ENCODE assay signal across 8 cellular contexts in genomic region chr7:30026229-30027064, GRCh38. TPM values are rescaled to one million over a fixed set of nuclear protein-coding genes. Genes with fewer than 3 reads are reported as not detected.
DNase-seq lines count a peak whose midpoint lies in the region; ATAC-seq and TF ChIP-seq lines count a peak whose summit lies in the region.

Gene FKBP14, minus strand, starts transcription at chr7:30026702. Its CDS starts 194 bp downstream, at chr7:30026508.

- no peaks in the 10 kb centered on the region for H3K27me3 ChIP-seq in left lung

- no peaks in the 10 kb centered on the region for H3K9me3 ChIP-seq in left lung

- no peaks in the 10 kb centered on the region for H3K36me3 ChIP-seq in left lung

- peaks cover 16 to 45% of the 10 kb centered on the region in 2 donors for H3K4me1 ChIP-seq in left lung

- intact Hi-C loops in left lung (cut with DNase I) = no loop called here

- TF ChIP-seq CTCF in C4-2B (conservative IDR thresholded peaks at IDR 0.05) = no peak
- peak in 1 of 2 donors; percentile 17 for TF ChIP-seq CTCF in left lung (IDR thresholded peaks at IDR 0.05)

- ATAC-seq in GM19351 (IDR thresholded peaks at IDR 0.05; ENCODE audit: unreplicated experiment) (peak; percentile 73), HG03520 (IDR thresholded peaks at IDR 0.05; ENCODE audit: unreplicated experiment) (peak; percentile 70), left lung (peak; percentile 89)

- H3K27ac ChIP-seq in C4-2B = peak within 1 kb of the TSS; percentile 76
- H3K27ac ChIP-seq in left lung = peak within 1 kb of the TSS; percentile 89 to 90

- peak within 1 kb of the TSS; percentile 91 to 96 for H3K4me3 ChIP-seq in left lung

- DNase-seq in NCI-H526 treated with DMSO at 0.1 percent for 48 hours (lab: John Stamatoyannopoulos, UW) = peak; percentile 98
- DNase-seq in activated CD4-positive, alpha-beta T cell treated with anti-CD3 and anti-CD28 coated beads, Interleukin-2, amount 50 U/mL, for 4 hours = peak; percentile 86 to 88
- DNase-seq in dermis microvascular lymphatic vessel endothelial cell (ENCODE audit: low read depth in 2 of 2) = peak; percentile 98 to 100
- peak; percentile 93 to 98 for DNase-seq in left lung
- DNase-seq in stimulated activated CD4-positive, alpha-beta T cell treated with anti-CD3 and anti-CD28 coated beads, Interleukin-2, amount 100 ng/mL, for 4 hours (ENCODE audit: low read depth) = peak; percentile 88

RNA-seq across cellular contexts. Expression of gene FKBP14, which starts in this region (rescaled TPM):
- total RNA-seq in dermis microvascular lymphatic vessel endothelial cell (8.5 and 9.8 TPM in 2 replicates), left lung (10 to 100 TPM; 26.7 to 32.6 TPM)

Comparison
In these comparisons a context has a peak if more than half of its experiments do, and no peak if none do; other contexts are left out.
1. Peak in every context shown above with its lines: DNase-seq, ATAC-seq, H3K4me3 ChIP-seq and H3K27ac ChIP-seq.